In genomic region chr4:181677621-181678020, GRCh38 we compare ENCODE assay signal across 23 cellular contexts.
"Had no signal": no experiment of that assay in that cellular context is flagged by ENCODE, and none has a peak within 500 bp of the region (broad histone marks: within the 10 kb centered on the region; RNA-seq: fewer than 3 reads in every experiment).

No MANE protein-coding gene starts in this region.

- H3K27ac ChIP-seq: body of pancreas, colonic mucosa, epithelial cell of prostate, esophagus squamous epithelium, left lung, parathyroid adenoma, spleen, suprapubic skin, tibial artery, upper lobe of right lung, VCaP had no signal

- H3K9me3 ChIP-seq: body of pancreas, colonic mucosa, esophagus squamous epithelium, left lung, spleen, suprapubic skin, tibial artery, upper lobe of right lung had no signal

- H3K36me3 ChIP-seq: colonic mucosa, esophagus squamous epithelium, left lung, spleen, suprapubic skin, tibial artery, upper lobe of right lung had no signal

- H3K27me3 ChIP-seq: body of pancreas, colonic mucosa, esophagus squamous epithelium, left lung, spleen, suprapubic skin, tibial artery, upper lobe of right lung had no signal

- DNase-seq: activated CD4-positive, alpha-beta T cell treated with anti-CD3 and anti-CD28 coated beads for 4 hours; activated CD4-positive, alpha-beta T cell treated with anti-CD3 and anti-CD28 coated beads, Interleukin-2, amount 50 U/mL, for 4 hours; activated effector memory CD4-positive, alpha-beta T cell treated with Interleukin-2 at 50 U/mL for 16 hours; activated naive CD4-positive, alpha-beta T cell treated with Interleukin-2 at 50 U/mL for 16 hours; activated T-cell treated with anti-CD3 and anti-CD28 coated beads for 4 hours; body of pancreas; colonic mucosa; effector CD8-positive, alpha-beta T cell; esophagus squamous epithelium; foreskin melanocyte; left lung; naive B cell; nucleus accumbens; right cardiac atrium; spleen; stimulated activated naive CD4-positive, alpha-beta T cell; tibial artery; upper lobe of right lung had no signal

- H2AFZ ChIP-seq: parathyroid adenoma had no signal

- ATAC-seq: body of pancreas, left lung, right cardiac atrium, upper lobe of right lung had no signal

- H3K4me3 ChIP-seq: body of pancreas, colonic mucosa, esophagus squamous epithelium, left lung, lung, spleen, suprapubic skin, tibial artery, upper lobe of right lung had no signal

- H3K9ac ChIP-seq: parathyroid adenoma had no signal

- H3K4me1 ChIP-seq: body of pancreas, colonic mucosa, esophagus squamous epithelium, left lung, parathyroid adenoma, spleen, suprapubic skin, tibial artery, upper lobe of right lung had no signal
